8 cellular contexts compared by ENCODE assay signal in genomic region chr19:20238025-20238623, GRCh38.
DNase-seq lines count a peak whose midpoint lies in the region; ATAC-seq lines count a peak whose summit lies in the region.

No MANE protein-coding gene starts in this region.

- no peaks in the 10 kb centered on the region for H3K36me3 ChIP-seq in CD4-positive, CD25-positive, alpha-beta regulatory T cell (ENCODE audit: control insufficient read depth, insufficient read depth, low read length)

- peaks cover 0 to 5% (median 2%) of the 10 kb centered on the region in 7 donors for H3K9me3 Mint-ChIP-seq in CD4-positive, CD25-positive, alpha-beta regulatory T cell
- peaks cover 27% of the 10 kb centered on the region for H3K9me3 Mint-ChIP-seq in activated CD4-positive, alpha-beta T cell treated with anti-CD3 and anti-CD28 coated beads, Interleukin-2, amount 10 ng/mL, durations not matched to agents 7 days and 5 days
- H3K9me3 Mint-ChIP-seq in dendritic cell treated with granulocyte-macrophage colony-stimulating factor and Interleukin-4, amounts not matched to agents 40 ng/mL and 50 ng/mL, for 4 days = peaks cover 39% of the 10 kb centered on the region

- POLR2A ChIA-PET in activated CD4-positive, alpha-beta T cell treated with anti-CD3 and anti-CD28 coated beads, Interleukin-2, amount 10 ng/mL, durations not matched to agents 7 days and 5 days (lab: Charles Lee) = interaction anchor here (0.6 to 1.7 kb wide), 4 partner anchors 72 to 1120 kb away, joined by 3 to 6 read pairs (median 4); partner anchors contain the start of gene ZNF486

- H3K27ac Mint-ChIP-seq in CD4-positive, CD25-positive, alpha-beta regulatory T cell = peak overlapping the region; percentile 70 to 99 (median 93)
- H3K27ac Mint-ChIP-seq in activated CD4-positive, alpha-beta T cell treated with anti-CD3 and anti-CD28 coated beads, Interleukin-2, amount 10 ng/mL, durations not matched to agents 7 days and 5 days = peak overlapping the region; percentile 97
- peak overlapping the region; percentile 63 for H3K27ac Mint-ChIP-seq in dendritic cell treated with granulocyte-macrophage colony-stimulating factor and Interleukin-4, amounts not matched to agents 40 ng/mL and 50 ng/mL, for 4 days

- CTCF ChIA-PET in activated CD4-positive, alpha-beta T cell treated with anti-CD3 and anti-CD28 coated beads, Interleukin-2, amount 10 ng/mL, durations not matched to agents 7 days and 5 days (lab: Charles Lee) = interaction anchor here (0.6 to 1.0 kb wide), 4 partner anchors 18 to 71 kb away, joined by 3 to 4 read pairs (median 3); partner anchors contain the start of gene ZNF486

- H3K27me3 Mint-ChIP-seq in CD4-positive, CD25-positive, alpha-beta regulatory T cell = peaks cover 4% of the 10 kb centered on the region
- no peaks in the 10 kb centered on the region for H3K27me3 Mint-ChIP-seq in activated CD4-positive, alpha-beta T cell treated with anti-CD3 and anti-CD28 coated beads, Interleukin-2, amount 10 ng/mL, durations not matched to agents 7 days and 5 days
- H3K27me3 Mint-ChIP-seq in dendritic cell treated with granulocyte-macrophage colony-stimulating factor and Interleukin-4, amounts not matched to agents 40 ng/mL and 50 ng/mL, for 4 days = no peaks in the 10 kb centered on the region

- peak overlapping the region; percentile 79 for H3K4me3 ChIP-seq in CD4-positive, CD25-positive, alpha-beta regulatory T cell (ENCODE audit: low read depth, low read length)

- ATAC-seq in CD4-positive, CD25-positive, alpha-beta regulatory T cell (ENCODE audit: low read depth in 2 of 2) = peak; percentile 92 to 94
- peak; percentile 75 for ATAC-seq in GM21576 (IDR thresholded peaks at IDR 0.05; ENCODE audit: unreplicated experiment)
- ATAC-seq in left lobe of liver = peak; percentile 71
- ATAC-seq in GM19467 (IDR thresholded peaks at IDR 0.05; ENCODE audit: unreplicated experiment) = no peak

- no peaks in the 10 kb centered on the region for H3K27me3 ChIP-seq in CD4-positive, CD25-positive, alpha-beta regulatory T cell (ENCODE audit: control insufficient read depth, insufficient read depth, low read length)

- peak overlapping the region; percentile 51 for H3K27ac ChIP-seq in CD4-positive, CD25-positive, alpha-beta regulatory T cell (ENCODE audit: insufficient read depth, low read length, poor library complexity, severe bottlenecking)

- H3K9me3 ChIP-seq in CD4-positive, CD25-positive, alpha-beta regulatory T cell (ENCODE audit: control insufficient read depth in 2 of 2, low read length in 2 of 2) = no peaks in the 10 kb centered on the region

- intact Hi-C loops in dendritic cell treated with granulocyte-macrophage colony-stimulating factor and Interleukin-4, amounts not matched to agents 40 ng/mL and 50 ng/mL, for 4 days (cut with micrococcal nuclease) = no loop called here

- peak overlapping the region; percentile 89 to 99 (median 98) for H3K4me3 Mint-ChIP-seq in CD4-positive, CD25-positive, alpha-beta regulatory T cell
- H3K4me3 Mint-ChIP-seq in activated CD4-positive, alpha-beta T cell treated with anti-CD3 and anti-CD28 coated beads, Interleukin-2, amount 10 ng/mL, durations not matched to agents 7 days and 5 days = peak overlapping the region; percentile 98
- H3K4me3 Mint-ChIP-seq in dendritic cell treated with granulocyte-macrophage colony-stimulating factor and Interleukin-4, amounts not matched to agents 40 ng/mL and 50 ng/mL, for 4 days = peak overlapping the region; percentile 91

- DNase-seq in CD4-positive, CD25-positive, alpha-beta regulatory T cell = peak; percentile 68 to 89 (median 84)
- DNase-seq in NCI-H1417 treated with DMSO at 0.1 percent for 48 hours (lab: John Stamatoyannopoulos, UW) = peak; percentile 76
- peak; percentile 91 for DNase-seq in activated CD4-positive, alpha-beta T cell treated with anti-CD3 and anti-CD28 coated beads, Interleukin-2, amount 10 ng/mL, durations not matched to agents 7 days and 5 days
- peak; percentile 69 for DNase-seq in left lobe of liver (ENCODE audit: low spot score)
- peak; percentile 72 to 75 for DNase-seq in stimulated activated CD4-positive, alpha-beta T cell treated with anti-CD3 and anti-CD28 coated beads, Interleukin-1b, Interleukin-23, amount 100 ng/mL, for 4 hours (ENCODE audit: low read depth in 2 of 2)

- peaks cover 4% of the 10 kb centered on the region for H3K36me3 Mint-ChIP-seq in CD4-positive, CD25-positive, alpha-beta regulatory T cell
- H3K36me3 Mint-ChIP-seq in activated CD4-positive, alpha-beta T cell treated with anti-CD3 and anti-CD28 coated beads, Interleukin-2, amount 10 ng/mL, durations not matched to agents 7 days and 5 days (ENCODE audit: low read depth) = peaks cover 35% of the 10 kb centered on the region
- peaks cover 20% of the 10 kb centered on the region for H3K36me3 Mint-ChIP-seq in dendritic cell treated with granulocyte-macrophage colony-stimulating factor and Interleukin-4, amounts not matched to agents 40 ng/mL and 50 ng/mL, for 4 days (ENCODE audit: low read depth)

- peaks cover 6 to 17% (median 12%) of the 10 kb centered on the region in 4 donors for H3K4me1 Mint-ChIP-seq in CD4-positive, CD25-positive, alpha-beta regulatory T cell
- H3K4me1 Mint-ChIP-seq in activated CD4-positive, alpha-beta T cell treated with anti-CD3 and anti-CD28 coated beads, Interleukin-2, amount 10 ng/mL, durations not matched to agents 7 days and 5 days = peaks cover 13% of the 10 kb centered on the region
- H3K4me1 Mint-ChIP-seq in dendritic cell treated with granulocyte-macrophage colony-stimulating factor and Interleukin-4, amounts not matched to agents 40 ng/mL and 50 ng/mL, for 4 days (ENCODE audit: low read depth) = peaks cover 10% of the 10 kb centered on the region

- H3K4me1 ChIP-seq in CD4-positive, CD25-positive, alpha-beta regulatory T cell (ENCODE audit: control insufficient read depth, insufficient read depth, low read length, poor library complexity, severe bottlenecking) = peaks cover 7% of the 10 kb centered on the region
